ENCODE assay signal across 8 cellular contexts in genomic region chr2:1140389-1141003, GRCh38.
A peak's percentile ranks its signal among the peaks of the same experiment; 100 is the strongest.
DNase-seq lines count a peak whose midpoint lies in the region; ATAC-seq, FAIRE-seq and TF ChIP-seq lines count a peak whose summit lies in the region.

No MANE protein-coding gene starts in this region.

- no peak overlapping the region for H3K4me3 Mint-ChIP-seq in astrocyte (ENCODE audit: unreplicated experiment)

- H3K9ac ChIP-seq in HCT116 (ENCODE audit: low read length), result no peak overlapping the region
- no peak overlapping the region for H3K9ac ChIP-seq in astrocyte (ENCODE audit: low read length)
- no peak overlapping the region for H3K9ac ChIP-seq in subcutaneous abdominal adipose tissue (ENCODE audit: low read length in 5 of 5)

- H3K4me2 ChIP-seq in HCT116 (ENCODE audit: low read length), result peak overlapping the region; percentile 11; the same call in 1 of the 2 replicates
- H3K4me2 ChIP-seq in astrocyte (ENCODE audit: low read length), result no peak overlapping the region

- DNase-seq in D341Med (ENCODE audit: low spot score) (peak; percentile 50), HCT116 (ENCODE audit: low read depth, low spot score) (no peak), astrocyte (ENCODE audit: low read depth) (no peak), kidney epithelial cell (ENCODE audit: low read depth) (no peak), NCI-H2107 treated with DMSO at 0.1 percent for 48 hours (lab: John Stamatoyannopoulos, UW; ENCODE audit: unreplicated experiment) (no peak), NCI-H2029 (lab: John Stamatoyannopoulos, UW) (no peak)

- no peaks in the 10 kb centered on the region for H3K9me3 Mint-ChIP-seq in astrocyte (ENCODE audit: unreplicated experiment)

- TF ChIP-seq POLR2A in HCT116 (IDR thresholded peaks at IDR 0.05; ENCODE audit: borderline replicate concordance, extremely low read depth, insufficient read depth, insufficient read length), result no peak

- no peak overlapping the region for H2AFZ ChIP-seq in HCT116 (ENCODE audit: low read depth, low read length, poor library complexity, severe bottlenecking)
- H2AFZ ChIP-seq in astrocyte (ENCODE audit: low read depth, low read length), result no peak overlapping the region

- H3K27ac Mint-ChIP-seq in astrocyte (ENCODE audit: unreplicated experiment), result no peak overlapping the region

- H3K4me1 Mint-ChIP-seq in astrocyte (ENCODE audit: low read depth, unreplicated experiment), result no peaks in the 10 kb centered on the region

- H3K27me3 ChIP-seq in HCT116 (ENCODE audit: insufficient read depth, low read length) (peaks cover 3% of the 10 kb centered on the region; the same call in 1 of the 2 replicates), astrocyte (ENCODE audit: insufficient read depth, low read length) (no peaks in the 10 kb centered on the region), kidney epithelial cell (ENCODE audit: control insufficient read depth, insufficient read depth, low read length) (no peaks in the 10 kb centered on the region), subcutaneous abdominal adipose tissue (ENCODE audit: control insufficient read depth in 5 of 5, insufficient read depth in 4 of 5, low read length in 5 of 5) (no peaks in the 10 kb centered on the region)

- RAD21 ChIA-PET in HCT116 (lab: Charles Lee; ENCODE audit: low non-redundant PET in 1 of 2, low total read pairs in 2 of 2, uncharacterized antibody in 2 of 2, unreplicated experiment in 2 of 2), result interaction anchor here in 1 of 2 experiments (0.8 kb wide), 1 partner anchor 186 kb away, joined by 3 read pairs; no protein-coding TSS in a partner anchor

- intact Hi-C loops in HCT116 (cut with micrococcal nuclease), result loop anchor here (5.0 to 10.0 kb wide), 3 partner anchors 288 to 426 kb away; no protein-coding TSS in a partner anchor

- POLR2A ChIA-PET in HCT116 (lab: Charles Lee), result no interaction called here

- no peak overlapping the region for H3K4me3 ChIP-seq in HCT116 (replicated peaks in 1 of 2; ENCODE audit: low read depth in 1 of 2, low read length in 2 of 2)
- H3K4me3 ChIP-seq in astrocyte (ENCODE audit: insufficient read depth, low read depth, low read length), result no peak overlapping the region
- no peak overlapping the region for H3K4me3 ChIP-seq in kidney epithelial cell (ENCODE audit: low read depth, low read length)
- H3K4me3 ChIP-seq in subcutaneous abdominal adipose tissue (ENCODE audit: low read depth in 1 of 5, low read length in 5 of 5), result no peak overlapping the region

- H3K79me2 ChIP-seq in HCT116 (ENCODE audit: insufficient read depth, low read length) (no peaks in the 10 kb centered on the region), astrocyte (ENCODE audit: insufficient read depth, low read length) (no peaks in the 10 kb centered on the region)

- peak; percentile 44 to 100 (median 93); a peak in 5 of 6 replicates for TF ChIP-seq CTCF in HCT116 (IDR thresholded peaks at IDR 0.05 in 2 of 3, conservative IDR thresholded peaks at IDR 0.05 in 1 of 3; ENCODE audit: borderline replicate concordance in 1 of 3, insufficient read depth in 1 of 3, low read depth in 2 of 3, low read length in 2 of 3)
- TF ChIP-seq CTCF in astrocyte (IDR thresholded peaks at IDR 0.05; ENCODE audit: insufficient read depth, low read depth, low read length), result peak; percentile 55
- peak; percentile 90 for TF ChIP-seq CTCF in kidney epithelial cell (IDR thresholded peaks at IDR 0.05; ENCODE audit: insufficient read depth, low read length, poor library complexity, severe bottlenecking)

- peak; percentile 99 for ATAC-seq in HCT116

- H3K36me3 ChIP-seq in HCT116 (ENCODE audit: control insufficient read depth in 1 of 2, insufficient read depth in 2 of 2, low read length in 2 of 2) (no peaks in the 10 kb centered on the region), astrocyte (ENCODE audit: insufficient read depth, low read length) (no peaks in the 10 kb centered on the region), kidney epithelial cell (ENCODE audit: control insufficient read depth, insufficient read depth, low read length) (no peaks in the 10 kb centered on the region), subcutaneous abdominal adipose tissue (ENCODE audit: control insufficient read depth in 5 of 5, insufficient read depth in 5 of 5, low read length in 5 of 5) (peaks cover 0 to 3% (median 0%) of the 10 kb centered on the region in 5 donors)

- FAIRE-seq in astrocyte (lab: Jason Lieb, UNC), result no peak

- no TSS peak for BruUV-seq in HCT116 (replicated peaks; lab: Mats Ljungman, UMichigan)

- H3K4me1 ChIP-seq in HCT116 (ENCODE audit: control insufficient read depth in 1 of 2, insufficient read depth in 2 of 2, low read length in 2 of 2) (no peaks in the 10 kb centered on the region), astrocyte (ENCODE audit: insufficient read depth, low read length) (no peaks in the 10 kb centered on the region), subcutaneous abdominal adipose tissue (ENCODE audit: control insufficient read depth in 5 of 5, insufficient read depth in 5 of 5, low read length in 5 of 5) (peaks cover 0 to 22% (median 3%) of the 10 kb centered on the region in 5 donors)

- H3K36me3 Mint-ChIP-seq in astrocyte (ENCODE audit: low read depth, unreplicated experiment), result peaks cover 8% of the 10 kb centered on the region

- H3K9me3 ChIP-seq in HCT116 (ENCODE audit: control insufficient read depth in 1 of 2, insufficient read depth in 1 of 2, low read depth in 1 of 2, low read length in 2 of 2) (no peaks in the 10 kb centered on the region), astrocyte (ENCODE audit: insufficient read depth, low read depth, low read length) (no peaks in the 10 kb centered on the region), subcutaneous abdominal adipose tissue (ENCODE audit: control insufficient read depth in 5 of 5, low read length in 5 of 5) (no peaks in the 10 kb centered on the region)

- no peaks in the 10 kb centered on the region for H3K9me2 ChIP-seq in HCT116 (ENCODE audit: insufficient read depth)

- TF ChIP-seq RAD21 in HCT116 (IDR thresholded peaks at IDR 0.05; ENCODE audit: low read depth), result peak; percentile 38; the same call in 1 of the 2 replicates

- H3K27me3 Mint-ChIP-seq in astrocyte (ENCODE audit: low read depth, unreplicated experiment), result no peaks in the 10 kb centered on the region

- H4K20me1 ChIP-seq in HCT116 (ENCODE audit: insufficient read depth) (no peaks in the 10 kb centered on the region), astrocyte (ENCODE audit: insufficient read depth, low read length) (no peaks in the 10 kb centered on the region)

- CTCF ChIA-PET in HCT116 (lab: Charles Lee), result interaction anchor here (1.0 to 1.6 kb wide), 3 partner anchors 9 to 15 kb away, joined by 3 to 8 read pairs (median 4); no protein-coding TSS in a partner anchor

- H3K27ac ChIP-seq in HCT116 (ENCODE audit: low read depth, low read length) (no peak overlapping the region), astrocyte (ENCODE audit: low read depth, low read length) (no peak overlapping the region), subcutaneous abdominal adipose tissue (ENCODE audit: low read depth, low read length) (peak overlapping the region; percentile 34)

TF ChIP-seq in HCT116, 20 proteins besides CTCF, POLR2A, EP300 and RAD21:
- TF ChIP-seq ZNF274 (IDR thresholded peaks at IDR 0.05; ENCODE audit: low read depth, low read length) (no peak), ATF3 (IDR thresholded peaks at IDR 0.05) (no peak), EGR1 (IDR thresholded peaks at IDR 0.05; ENCODE audit: low read depth) (no peak)

TF ChIP-seq in PFSK-1, 5 proteins besides CTCF, POLR2A, EP300 and RAD21:
- TF ChIP-seq FOXP2 (optimal IDR thresholded peaks at IDR 0.05; ENCODE audit: borderline replicate concordance, extremely low read depth, extremely low read length, insufficient read depth), result peak; percentile 71
- no peak for TF ChIP-seq REST (IDR thresholded peaks at IDR 0.05; ENCODE audit: insufficient read depth in 1 of 2, low read depth in 2 of 2, low read length in 2 of 2)
